Comparison of ENCODE assay signal across 3 cellular contexts in genomic region chr10:68087338-68088029, GRCh38.
TF ChIP-seq lines count a peak whose summit lies in the region.

No MANE protein-coding gene starts in this region.

TF ChIP-seq in liver, 16 proteins besides CTCF, POLR2A, EP300 and RAD21:
- TF ChIP-seq FOXA2 (IDR thresholded peaks at IDR 0.05) (peak; percentile 97), HNF4G (IDR thresholded peaks at IDR 0.05) (no peak), RXRA (IDR thresholded peaks at IDR 0.05) (peak in 1 of 2 donors; percentile 31), JUND (IDR thresholded peaks at IDR 0.05) (peak in 1 of 2 donors; percentile 22), HNF4A (conservative IDR thresholded peaks at IDR 0.05) (peak; percentile 39 to 49), FOXA1 (IDR thresholded peaks at IDR 0.05) (peak; percentile 92)

TF ChIP-seq in HepG2, 621 proteins besides CTCF, POLR2A, EP300 and RAD21:
- TF ChIP-seq NKX3-1 (CRISPR knock-in tag; IDR thresholded peaks at IDR 0.05) (no peak), ZNF790 (CRISPR knock-in tag; IDR thresholded peaks at IDR 0.05; ENCODE audit: borderline replicate concordance) (no peak), ZNF775 (CRISPR knock-in tag; IDR thresholded peaks at IDR 0.05; ENCODE audit: borderline replicate concordance) (no peak), ZNF766 (CRISPR knock-in tag; IDR thresholded peaks at IDR 0.05; ENCODE audit: borderline replicate concordance) (no peak), STAG1 (CRISPR knock-in tag; IDR thresholded peaks at IDR 0.05) (no peak), ZNF607 (CRISPR knock-in tag; IDR thresholded peaks at IDR 0.05; ENCODE audit: borderline replicate concordance) (no peak), ZNF333 (CRISPR knock-in tag; IDR thresholded peaks at IDR 0.05; ENCODE audit: borderline replicate concordance) (no peak), POGK (CRISPR knock-in tag; conservative IDR thresholded peaks at IDR 0.05) (no peak), ZBTB21 (CRISPR knock-in tag; IDR thresholded peaks at IDR 0.05) (no peak)
TF ChIP-seq in HepG2: peak in this region for 0.

TF ChIP-seq in WTC11, 78 proteins besides CTCF, POLR2A, EP300 and RAD21:
- TF ChIP-seq SMAD3 (CRISPR knock-in tag; IDR thresholded peaks at IDR 0.05; ENCODE audit: borderline replicate concordance) (no peak), ELF4 (CRISPR knock-in tag; IDR thresholded peaks at IDR 0.05; ENCODE audit: low read depth) (no peak), ZNF121 (CRISPR knock-in tag; IDR thresholded peaks at IDR 0.05) (no peak), HMGA2 (CRISPR knock-in tag; IDR thresholded peaks at IDR 0.05) (no peak), TCF7 (CRISPR knock-in tag; IDR thresholded peaks at IDR 0.05; ENCODE audit: low read depth) (no peak), AR (CRISPR knock-in tag; IDR thresholded peaks at IDR 0.05) (no peak), ARID4B (CRISPR knock-in tag; IDR thresholded peaks at IDR 0.05; ENCODE audit: borderline replicate concordance) (no peak), ZNF138 (CRISPR knock-in tag; conservative IDR thresholded peaks at IDR 0.05) (no peak), GTF2I (CRISPR knock-in tag; conservative IDR thresholded peaks at IDR 0.05) (no peak), ZNF219 (CRISPR knock-in tag; IDR thresholded peaks at IDR 0.05; ENCODE audit: borderline replicate concordance) (no peak), HMGXB4 (CRISPR knock-in tag; IDR thresholded peaks at IDR 0.05) (no peak), SMAD4 (CRISPR knock-in tag; IDR thresholded peaks at IDR 0.05) (no peak), ZMAT4 (CRISPR knock-in tag; IDR thresholded peaks at IDR 0.05) (no peak), MLX (CRISPR knock-in tag; IDR thresholded peaks at IDR 0.05) (no peak), PRDM15 (CRISPR knock-in tag; IDR thresholded peaks at IDR 0.05) (no peak), MAX (CRISPR knock-in tag; IDR thresholded peaks at IDR 0.05) (no peak)
- TF ChIP-seq, protein P1, sequence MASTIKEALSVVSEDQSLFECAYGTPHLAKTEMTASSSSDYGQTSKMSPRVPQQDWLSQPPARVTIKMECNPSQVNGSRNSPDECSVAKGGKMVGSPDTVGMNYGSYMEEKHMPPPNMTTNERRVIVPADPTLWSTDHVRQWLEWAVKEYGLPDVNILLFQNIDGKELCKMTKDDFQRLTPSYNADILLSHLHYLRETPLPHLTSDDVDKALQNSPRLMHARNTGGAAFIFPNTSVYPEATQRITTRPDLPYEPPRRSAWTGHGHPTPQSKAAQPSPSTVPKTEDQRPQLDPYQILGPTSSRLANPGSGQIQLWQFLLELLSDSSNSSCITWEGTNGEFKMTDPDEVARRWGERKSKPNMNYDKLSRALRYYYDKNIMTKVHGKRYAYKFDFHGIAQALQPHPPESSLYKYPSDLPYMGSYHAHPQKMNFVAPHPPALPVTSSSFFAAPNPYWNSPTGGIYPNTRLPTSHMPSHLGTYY (CRISPR knock-in tag; IDR thresholded peaks at IDR 0.05), result no peak
